8 cellular contexts compared by ENCODE assay signal in the genomic region with DNA sequence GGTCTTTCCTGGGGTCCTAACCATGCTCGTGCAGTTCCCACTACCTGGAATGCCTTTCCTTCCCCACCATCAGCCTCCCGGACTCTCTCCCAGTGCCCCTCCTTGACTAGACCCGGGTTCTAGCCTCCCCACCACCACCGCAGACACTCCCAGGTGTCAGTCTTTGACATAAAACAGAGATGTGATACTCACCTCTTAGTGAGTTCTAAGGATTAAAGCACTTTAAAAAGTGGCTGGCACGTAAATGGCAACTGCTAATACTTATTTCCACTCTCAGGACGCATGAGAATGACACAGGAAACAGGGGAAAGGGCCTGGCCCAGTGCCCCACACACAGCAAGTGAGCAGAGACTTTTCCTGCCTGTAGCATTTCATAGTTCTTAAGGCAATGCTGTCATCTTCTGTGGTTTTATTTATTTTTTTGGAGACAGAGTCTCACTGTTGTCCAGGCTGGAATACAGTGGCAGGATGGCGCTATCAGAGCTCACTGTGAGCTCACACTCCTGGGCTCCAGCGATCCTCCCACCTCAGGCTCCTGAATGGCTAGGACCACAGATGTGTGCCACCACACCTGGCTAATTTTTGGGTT. TPM values are rescaled to one million over a fixed set of nuclear protein-coding genes. Genes with fewer than 3 reads are reported as not detected.
A peak's percentile ranks its signal among the peaks of the same experiment; 100 is the strongest.
DNase-seq lines count a peak whose midpoint lies in the region; ATAC-seq and TF ChIP-seq lines count a peak whose summit lies in the region.

No MANE protein-coding gene starts in this region.

- DNase-seq in DND-41, result no peak
- DNase-seq in epithelial cell of prostate (ENCODE audit: low read depth, low spot score), result no peak
- no peak for DNase-seq in epidermal melanocyte (ENCODE audit: insufficient read length, low spot score)
- DNase-seq in NK-92 (lab: John Stamatoyannopoulos, UW; ENCODE audit: unreplicated experiment), result no peak
- no peak for DNase-seq in ureter (ENCODE audit: low spot score)
- no peak for DNase-seq in CD1c-positive myeloid dendritic cell (ENCODE audit: extremely low spot score)

- H3K27ac ChIP-seq in DND-41 (ENCODE audit: low read length), result peak overlapping the region; percentile 40
- H3K27ac ChIP-seq in epithelial cell of prostate, result peak overlapping the region; percentile 99
- H3K27ac ChIP-seq in parathyroid adenoma, result peak overlapping the region; percentile 64

- H3K4me3 Mint-ChIP-seq in T-helper 1 cell treated with Interleukin-12 subunit alpha and Interleukin-12 subunit beta and Interleukin-4 antibody, amounts not matched to agents 30 μg/mL and 1 μg/mL, for 36 hours, result peak overlapping the region; percentile 50

- H3K36me3 Mint-ChIP-seq in T-helper 1 cell treated with Interleukin-12 subunit alpha and Interleukin-12 subunit beta and Interleukin-4 antibody, amounts not matched to agents 30 μg/mL and 1 μg/mL, for 36 hours (ENCODE audit: low read depth), result peaks cover 5% of the 10 kb centered on the region

- H3K79me2 ChIP-seq in DND-41 (ENCODE audit: insufficient read depth, low read length) (peaks cover 61% of the 10 kb centered on the region), parathyroid adenoma (no peaks in the 10 kb centered on the region)

- H3K27me3 ChIP-seq in DND-41 (ENCODE audit: insufficient read depth, low read length, poor library complexity) (no peaks in the 10 kb centered on the region), parathyroid adenoma (ENCODE audit: control insufficient read depth, insufficient read depth, low read length) (no peaks in the 10 kb centered on the region)

- H2AFZ ChIP-seq in DND-41 (ENCODE audit: low read depth, low read length) (no peak overlapping the region), parathyroid adenoma (no peak overlapping the region)

- no peaks in the 10 kb centered on the region for H3K27me3 Mint-ChIP-seq in T-helper 1 cell treated with Interleukin-12 subunit alpha and Interleukin-12 subunit beta and Interleukin-4 antibody, amounts not matched to agents 30 μg/mL and 1 μg/mL, for 36 hours (ENCODE audit: low read depth)

- H3K9ac ChIP-seq in DND-41 (ENCODE audit: low read depth, low read length) (no peak overlapping the region), parathyroid adenoma (no peak overlapping the region)

- H3K4me1 Mint-ChIP-seq in T-helper 1 cell treated with Interleukin-12 subunit alpha and Interleukin-12 subunit beta and Interleukin-4 antibody, amounts not matched to agents 30 μg/mL and 1 μg/mL, for 36 hours (ENCODE audit: low read depth), result peaks cover 49% of the 10 kb centered on the region

- H4K20me1 ChIP-seq in DND-41 (ENCODE audit: insufficient read depth, low read length), result peaks cover 4% of the 10 kb centered on the region

- no peak for ATAC-seq in DND-41 (ENCODE audit: insufficient read depth, low read depth)

- peak overlapping the region; percentile 100 for H3K27ac Mint-ChIP-seq in T-helper 1 cell treated with Interleukin-12 subunit alpha and Interleukin-12 subunit beta and Interleukin-4 antibody, amounts not matched to agents 30 μg/mL and 1 μg/mL, for 36 hours

- H3K4me2 ChIP-seq in DND-41 (ENCODE audit: insufficient read depth, low read length), result peak overlapping the region; percentile 91; the same call in 1 of the 2 replicates
- H3K4me2 ChIP-seq in parathyroid adenoma (ENCODE audit: low read length), result no peak overlapping the region

- H3K4me3 ChIP-seq in DND-41 (ENCODE audit: low read depth in 1 of 2, low read length in 2 of 2) (no peak overlapping the region), parathyroid adenoma (ENCODE audit: low read depth, low read length) (no peak overlapping the region)

- TF ChIP-seq CTCF in DND-41 (IDR thresholded peaks at IDR 0.05; ENCODE audit: borderline replicate concordance, extremely low read depth, low read length, poor library complexity, severe bottlenecking) (no peak), parathyroid adenoma (IDR thresholded peaks at IDR 0.05) (no peak)

- peaks cover 84% of the 10 kb centered on the region for H3K4me1 ChIP-seq in DND-41 (ENCODE audit: insufficient read depth, low read length)
- H3K4me1 ChIP-seq in parathyroid adenoma, result peaks cover 9% of the 10 kb centered on the region

- no peaks in the 10 kb centered on the region for H3K9me3 ChIP-seq in DND-41 (ENCODE audit: insufficient read depth, low read length, severe bottlenecking)
- no peaks in the 10 kb centered on the region for H3K9me3 ChIP-seq in parathyroid adenoma (ENCODE audit: control insufficient read depth, low read length)

- no peaks in the 10 kb centered on the region for H3K9me3 Mint-ChIP-seq in T-helper 1 cell treated with Interleukin-12 subunit alpha and Interleukin-12 subunit beta and Interleukin-4 antibody, amounts not matched to agents 30 μg/mL and 1 μg/mL, for 36 hours

- peaks cover 14% of the 10 kb centered on the region for H3K36me3 ChIP-seq in DND-41 (ENCODE audit: insufficient read depth, low read length)
- H3K36me3 ChIP-seq in parathyroid adenoma (ENCODE audit: control insufficient read depth, insufficient read depth, low read length), result no peaks in the 10 kb centered on the region

RNA-seq across cellular contexts. Expression of gene SLC25A45, which starts 1.9 kb away (rescaled TPM):
- total RNA-seq in ureter, result 9.4 TPM

RNA-seq across cellular contexts. Expression of gene FRMD8, which starts 2.0 kb away (rescaled TPM):
- 31.2 TPM for total RNA-seq in ureter

RNA-seq across cellular contexts. Expression of gene TIGD3, which starts 29.8 kb away (rescaled TPM):
- total RNA-seq in ureter, result not detected

RNA-seq across cellular contexts. Expression of gene NEAT1, which starts 38.2 kb away (rescaled TPM):
- 1,155 TPM for total RNA-seq in ureter

RNA-seq across cellular contexts. Expression of gene DPF2, which starts 50.7 kb away (rescaled TPM):
- 61.5 TPM for total RNA-seq in ureter

Comparison
In these comparisons a context has a peak if more than half of its experiments do, and no peak if none do; other contexts are left out.
1. H3K27ac ChIP-seq: peak in every context shown above with its lines; median percentile 99 in epithelial cell of prostate; 64 in parathyroid adenoma; 40 in DND-41.